In genomic region chr3:127546517-127546916, GRCh38 we compare ENCODE assay signal across 2 cellular contexts.
TF ChIP-seq lines count a peak whose summit lies in the region.

No MANE protein-coding gene starts in this region.

TF ChIP-seq in IMR-90, 13 proteins besides CTCF, POLR2A, EP300 and RAD21 (continued from another document):
- TF ChIP-seq USF2 (IDR thresholded peaks at IDR 0.05; ENCODE audit: low read depth, low read length) (no peak), SMC3 (IDR thresholded peaks at IDR 0.05; ENCODE audit: low read depth, low read length) (no peak), RCOR1 (IDR thresholded peaks at IDR 0.05; ENCODE audit: insufficient replicate concordance, low read length) (no peak), NFE2L2 (IDR thresholded peaks at IDR 0.05; ENCODE audit: low read depth, low read length) (no peak), CHD1 (IDR thresholded peaks at IDR 0.05; ENCODE audit: low read depth, low read length) (no peak), FOS (IDR thresholded peaks at IDR 0.05; ENCODE audit: low read depth, low read length) (no peak), ELK1 (IDR thresholded peaks at IDR 0.05; ENCODE audit: borderline replicate concordance, low read depth, low read length) (no peak), MXI1 (IDR thresholded peaks at IDR 0.05; ENCODE audit: borderline replicate concordance, low read depth, low read length) (no peak)

TF ChIP-seq in SK-N-SH treated with all-trans-retinoic acid at 6 μM for 48 hours, 23 proteins besides CTCF, POLR2A, EP300 and RAD21:
- TF ChIP-seq ZNF8 (CRISPR knock-in tag; IDR thresholded peaks at IDR 0.05) (no peak), ESRRG (CRISPR knock-in tag; IDR thresholded peaks at IDR 0.05) (no peak), CSRNP3 (CRISPR knock-in tag; IDR thresholded peaks at IDR 0.05) (no peak), OSR1 (CRISPR knock-in tag; IDR thresholded peaks at IDR 0.05) (no peak), ZFP30 (CRISPR knock-in tag; IDR thresholded peaks at IDR 0.05) (no peak), ISL1 (CRISPR knock-in tag; IDR thresholded peaks at IDR 0.05) (no peak), ZNF70 (CRISPR knock-in tag; IDR thresholded peaks at IDR 0.05) (no peak), TCF4 (CRISPR knock-in tag; IDR thresholded peaks at IDR 0.05; ENCODE audit: borderline replicate concordance) (no peak), TSHZ2 (CRISPR knock-in tag; IDR thresholded peaks at IDR 0.05) (no peak), CSDC2 (CRISPR knock-in tag; IDR thresholded peaks at IDR 0.05) (no peak), BACH2 (CRISPR knock-in tag; IDR thresholded peaks at IDR 0.05; ENCODE audit: borderline replicate concordance) (no peak), PATZ1 (CRISPR knock-in tag; IDR thresholded peaks at IDR 0.05; ENCODE audit: borderline replicate concordance) (no peak), ZNF565 (CRISPR knock-in tag; conservative IDR thresholded peaks at IDR 0.05; ENCODE audit: low read depth) (no peak), SNAI2 (CRISPR knock-in tag; IDR thresholded peaks at IDR 0.05) (no peak), ZFP3 (CRISPR knock-in tag; IDR thresholded peaks at IDR 0.05) (no peak)
